ENCODE assay signal across 1 cellular context in genomic region chr5:150410524-150411244, GRCh38.
TF ChIP-seq lines count a peak whose summit lies in the region.

No MANE protein-coding gene starts in this region.

TF ChIP-seq in GM12878, 131 proteins besides CTCF, POLR2A, EP300 and RAD21 (continued from another document and continues in another):
- no peak for TF ChIP-seq E4F1 (IDR thresholded peaks at IDR 0.05; ENCODE audit: borderline replicate concordance, partially characterized antibody)
- 0 out of 2 replicates have a peak, but pooled peaks have one; percentile 0 for TF ChIP-seq SMAD5 (IDR thresholded peaks at IDR 0.05; ENCODE audit: low read depth)
- no peak for TF ChIP-seq FOXM1 (IDR thresholded peaks at IDR 0.05; ENCODE audit: low read depth, low read length)
- 0 out of 2 replicates have a peak, but pooled peaks have one; percentile 22 for TF ChIP-seq NKRF (conservative IDR thresholded peaks at IDR 0.05)
- TF ChIP-seq LARP7 (IDR thresholded peaks at IDR 0.05) = peak; percentile 23; the same call in 1 of the 2 replicates
- TF ChIP-seq NFYA (IDR thresholded peaks at IDR 0.05; ENCODE audit: borderline replicate concordance, low read depth, low read length) = no peak
- no peak for TF ChIP-seq NFXL1 (IDR thresholded peaks at IDR 0.05; ENCODE audit: borderline replicate concordance)
- TF ChIP-seq PAX5 (IDR thresholded peaks at IDR 0.05; ENCODE audit: borderline replicate concordance, low read depth, low read length) = peak; percentile 61; the same call in 1 of the 2 replicates
- TF ChIP-seq MTA2 (IDR thresholded peaks at IDR 0.05; ENCODE audit: low read depth) = no peak
- TF ChIP-seq MTA3 (IDR thresholded peaks at IDR 0.05; ENCODE audit: borderline replicate concordance, low read length) = no peak
- no peak for TF ChIP-seq ZNF592 (IDR thresholded peaks at IDR 0.05)
- TF ChIP-seq RBBP5 (conservative IDR thresholded peaks at IDR 0.05) = no peak
- TF ChIP-seq JUNB (IDR thresholded peaks at IDR 0.05) = no peak
- TF ChIP-seq CEBPB (IDR thresholded peaks at IDR 0.05; ENCODE audit: borderline replicate concordance in 1 of 2, low read depth in 2 of 2, low read length in 2 of 2) = peak in 1 of 2 experiments; percentile 57; a peak in 1 of 4 replicates
- no peak; the same call in none of the 2 replicates for TF ChIP-seq POLR2AphosphoS5 (IDR thresholded peaks at IDR 0.05; ENCODE audit: low read length)
- no peak for TF ChIP-seq ZBTB33 (IDR thresholded peaks at IDR 0.05)
- TF ChIP-seq SREBF1 (IDR thresholded peaks at IDR 0.05; ENCODE audit: low read length) = no peak
- TF ChIP-seq SIX5 (IDR thresholded peaks at IDR 0.05; ENCODE audit: low read depth, low read length, severe bottlenecking) = no peak
- no peak; the same call in 1 of the 2 replicates for TF ChIP-seq IRF4 (IDR thresholded peaks at IDR 0.05; ENCODE audit: low read depth, low read length)
- TF ChIP-seq MEF2A (IDR thresholded peaks at IDR 0.05; ENCODE audit: insufficient read depth, low read depth, low read length) = 0 out of 2 replicates have a peak, but pooled peaks have one; percentile 1
- TF ChIP-seq KLF5 (IDR thresholded peaks at IDR 0.05; ENCODE audit: partially characterized antibody) = no peak
- TF ChIP-seq SMARCA5 (IDR thresholded peaks at IDR 0.05) = no peak
- TF ChIP-seq POLR2AphosphoS2 (IDR thresholded peaks at IDR 0.05; ENCODE audit: low read depth, low read length) = no peak; the same call in none of the 2 replicates
- TF ChIP-seq RB1 (IDR thresholded peaks at IDR 0.05; ENCODE audit: borderline replicate concordance) = no peak
- no peak for TF ChIP-seq NR2C1 (IDR thresholded peaks at IDR 0.05)
- no peak for TF ChIP-seq ZNF217 (IDR thresholded peaks at IDR 0.05)
- no peak for TF ChIP-seq HDAC6 (IDR thresholded peaks at IDR 0.05; ENCODE audit: unreplicated experiment)
- TF ChIP-seq SP1 (IDR thresholded peaks at IDR 0.05; ENCODE audit: low read depth, low read length) = no peak
- TF ChIP-seq RELA (IDR thresholded peaks at IDR 0.05; ENCODE audit: borderline replicate concordance, partially characterized antibody) = peak; percentile 26
- no peak for TF ChIP-seq IRF5 (IDR thresholded peaks at IDR 0.05; ENCODE audit: borderline replicate concordance)
- no peak for TF ChIP-seq FOXK2 (IDR thresholded peaks at IDR 0.05)
- peak; percentile 95 for TF ChIP-seq POU2F2 (IDR thresholded peaks at IDR 0.05; ENCODE audit: borderline replicate concordance, low read depth, low read length)
- TF ChIP-seq WRNIP1 (IDR thresholded peaks at IDR 0.05; ENCODE audit: borderline replicate concordance, low read depth, low read length) = peak; percentile 91
- peak; percentile 72 for TF ChIP-seq SKIL (IDR thresholded peaks at IDR 0.05; ENCODE audit: low read depth, poor library complexity, severe bottlenecking)
- TF ChIP-seq ZNF687 (IDR thresholded peaks at IDR 0.05) = no peak; the same call in 1 of the 2 replicates
- TF ChIP-seq SRF (IDR thresholded peaks at IDR 0.05; ENCODE audit: low read depth in 2 of 2, low read length in 2 of 2) = no peak
- no peak for TF ChIP-seq CBX3 (IDR thresholded peaks at IDR 0.05; ENCODE audit: borderline replicate concordance, low read depth)
- TF ChIP-seq MYC (IDR thresholded peaks at IDR 0.05; ENCODE audit: insufficient read depth, insufficient read length, insufficient replicate concordance, low read length, severe bottlenecking) = no peak
- TF ChIP-seq IKZF1 (conservative IDR thresholded peaks at IDR 0.05) = no peak
- TF ChIP-seq SIN3A (IDR thresholded peaks at IDR 0.05; ENCODE audit: low read depth, low read length) = 0 out of 2 replicates have a peak, but pooled peaks have one; percentile 29
- no peak for TF ChIP-seq GABPA (IDR thresholded peaks at IDR 0.05; ENCODE audit: low read depth)
- TF ChIP-seq RELB (IDR thresholded peaks at IDR 0.05; ENCODE audit: low read depth) = 0 out of 2 replicates have a peak, but pooled peaks have one; percentile 0
